ENCODE assay signal across 8 cellular contexts in genomic region chr2:111480633-111481032, GRCh38.
DNase-seq lines count a peak whose midpoint lies in the region; ATAC-seq and TF ChIP-seq lines count a peak whose summit lies in the region.
"Not testable (repeated sequence)": the region's sequence is repeated elsewhere in the genome, so short reads cannot be mapped to it uniquely, and the experiment has no call there.

No MANE protein-coding gene starts in this region.

- H3K4me1 ChIP-seq in left ventricle myocardium inferior = not testable (repeated sequence)

- not testable (repeated sequence) for TF ChIP-seq CTCF in Calu3 (IDR thresholded peaks at IDR 0.05; ENCODE audit: unreplicated experiment); cardiac fibroblast (IDR thresholded peaks at IDR 0.05; ENCODE audit: low read depth, low read length); left ventricle myocardium inferior (IDR thresholded peaks at IDR 0.05; ENCODE audit: borderline replicate concordance)

- peak overlapping the region; percentile 40 for H3K27ac ChIP-seq in left ventricle myocardium inferior (replicated peaks)

- H3K9me3 Mint-ChIP-seq in Calu3 (ENCODE audit: low read depth, unreplicated experiment); T-helper 1 cell treated with Interleukin-12 subunit alpha and Interleukin-12 subunit beta and Interleukin-4 antibody, amounts not matched to agents 30 μg/mL and 1 μg/mL, for 36 hours; activated T-helper 17 cell treated with anti-CD3 and anti-CD28 coated beads, Interleukin-2, amount 50 U/mL, for 72 hours; natural killer cell treated with Interleukin-12 subunit alpha and Interleukin-12 subunit beta and Interleukin-15 and Interleukin-18, amount 100 ng/mL, for 72 hours; stimulated activated naive CD8-positive, alpha-beta T cell treated with anti-CD3 and anti-CD28 coated beads, Interleukin-15, amount 100 ng/mL, for 72 hours: not testable (repeated sequence)

- not testable (repeated sequence) for H3K4me1 Mint-ChIP-seq in Calu3 (ENCODE audit: low read depth, unreplicated experiment); activated T-helper 17 cell treated with anti-CD3 and anti-CD28 coated beads, Interleukin-2, amount 50 U/mL, for 72 hours; natural killer cell treated with Interleukin-12 subunit alpha and Interleukin-12 subunit beta and Interleukin-15 and Interleukin-18, amount 100 ng/mL, for 72 hours (ENCODE audit: low read depth in 2 of 2)
- H3K4me1 Mint-ChIP-seq in T-helper 1 cell treated with Interleukin-12 subunit alpha and Interleukin-12 subunit beta and Interleukin-4 antibody, amounts not matched to agents 30 μg/mL and 1 μg/mL, for 36 hours (ENCODE audit: low read depth) = peaks cover 36% of the 10 kb centered on the region
- peaks cover 18% of the 10 kb centered on the region for H3K4me1 Mint-ChIP-seq in stimulated activated naive CD8-positive, alpha-beta T cell treated with anti-CD3 and anti-CD28 coated beads, Interleukin-15, amount 100 ng/mL, for 72 hours

- H3K36me3 Mint-ChIP-seq in Calu3 (ENCODE audit: insufficient read depth, unreplicated experiment) = peaks cover 39% of the 10 kb centered on the region
- H3K36me3 Mint-ChIP-seq in T-helper 1 cell treated with Interleukin-12 subunit alpha and Interleukin-12 subunit beta and Interleukin-4 antibody, amounts not matched to agents 30 μg/mL and 1 μg/mL, for 36 hours (ENCODE audit: low read depth) = peaks cover 15% of the 10 kb centered on the region
- H3K36me3 Mint-ChIP-seq in activated T-helper 17 cell treated with anti-CD3 and anti-CD28 coated beads, Interleukin-2, amount 50 U/mL, for 72 hours (ENCODE audit: low read depth); natural killer cell treated with Interleukin-12 subunit alpha and Interleukin-12 subunit beta and Interleukin-15 and Interleukin-18, amount 100 ng/mL, for 72 hours: not testable (repeated sequence)

- not testable (repeated sequence) for H3K27me3 ChIP-seq in left ventricle myocardium inferior (ENCODE audit: low read depth)

- CTCF ChIA-PET in Calu3 (lab: Charles Lee) = not testable (repeated sequence)

- H3K4me3 ChIP-seq in cardiac fibroblast (replicated peaks in 1 of 2; ENCODE audit: low read depth in 2 of 2, low read length in 2 of 2); left ventricle myocardium inferior: not testable (repeated sequence)

- not testable (repeated sequence) for BruUV-seq in Calu3 (replicated peaks; lab: Mats Ljungman, UMichigan)

- peak overlapping the region; percentile 52 for H3K27ac Mint-ChIP-seq in Calu3 (ENCODE audit: unreplicated experiment)
- H3K27ac Mint-ChIP-seq in T-helper 1 cell treated with Interleukin-12 subunit alpha and Interleukin-12 subunit beta and Interleukin-4 antibody, amounts not matched to agents 30 μg/mL and 1 μg/mL, for 36 hours = peak overlapping the region; percentile 85
- H3K27ac Mint-ChIP-seq in activated T-helper 17 cell treated with anti-CD3 and anti-CD28 coated beads, Interleukin-2, amount 50 U/mL, for 72 hours = peak overlapping the region; percentile 38
- H3K27ac Mint-ChIP-seq in natural killer cell treated with Interleukin-12 subunit alpha and Interleukin-12 subunit beta and Interleukin-15 and Interleukin-18, amount 100 ng/mL, for 72 hours = peak overlapping the region; percentile 63 to 84
- H3K27ac Mint-ChIP-seq in stimulated activated naive CD8-positive, alpha-beta T cell treated with anti-CD3 and anti-CD28 coated beads, Interleukin-15, amount 100 ng/mL, for 72 hours = peak overlapping the region in 1 of 2 donors; percentile 87

- not testable (repeated sequence) for H3K4me3 Mint-ChIP-seq in Calu3 (ENCODE audit: low read depth, unreplicated experiment)
- peak overlapping the region; percentile 61 for H3K4me3 Mint-ChIP-seq in T-helper 1 cell treated with Interleukin-12 subunit alpha and Interleukin-12 subunit beta and Interleukin-4 antibody, amounts not matched to agents 30 μg/mL and 1 μg/mL, for 36 hours
- peak overlapping the region; percentile 73 for H3K4me3 Mint-ChIP-seq in activated T-helper 17 cell treated with anti-CD3 and anti-CD28 coated beads, Interleukin-2, amount 50 U/mL, for 72 hours
- peak overlapping the region; percentile 62 for H3K4me3 Mint-ChIP-seq in natural killer cell treated with Interleukin-12 subunit alpha and Interleukin-12 subunit beta and Interleukin-15 and Interleukin-18, amount 100 ng/mL, for 72 hours
- peak overlapping the region in 1 of 2 donors; percentile 39 for H3K4me3 Mint-ChIP-seq in stimulated activated naive CD8-positive, alpha-beta T cell treated with anti-CD3 and anti-CD28 coated beads, Interleukin-15, amount 100 ng/mL, for 72 hours

- ATAC-seq in activated T-helper 17 cell treated with anti-CD3 and anti-CD28 coated beads, Interleukin-2, amount 50 U/mL, for 72 hours (replicated peaks) = not testable (repeated sequence)
- peak in 1 of 2 donors; percentile 34 for ATAC-seq in natural killer cell treated with Interleukin-12 subunit alpha and Interleukin-12 subunit beta and Interleukin-15 and Interleukin-18, amount 100 ng/mL, for 72 hours
- ATAC-seq in stimulated activated naive CD8-positive, alpha-beta T cell treated with anti-CD3 and anti-CD28 coated beads, Interleukin-15, amount 100 ng/mL, for 72 hours = peak; percentile 14

- H3K27me3 Mint-ChIP-seq in Calu3 (ENCODE audit: unreplicated experiment); T-helper 1 cell treated with Interleukin-12 subunit alpha and Interleukin-12 subunit beta and Interleukin-4 antibody, amounts not matched to agents 30 μg/mL and 1 μg/mL, for 36 hours (ENCODE audit: low read depth); activated T-helper 17 cell treated with anti-CD3 and anti-CD28 coated beads, Interleukin-2, amount 50 U/mL, for 72 hours; natural killer cell treated with Interleukin-12 subunit alpha and Interleukin-12 subunit beta and Interleukin-15 and Interleukin-18, amount 100 ng/mL, for 72 hours; stimulated activated naive CD8-positive, alpha-beta T cell treated with anti-CD3 and anti-CD28 coated beads, Interleukin-15, amount 100 ng/mL, for 72 hours: not testable (repeated sequence)

- not testable (repeated sequence) for H3K9me3 ChIP-seq in left ventricle myocardium inferior (replicated peaks)

- intact Hi-C loops in Calu3 (cut with micrococcal nuclease; ENCODE audit: unreplicated experiment) = loop anchor here (10.0 kb wide), 1 partner anchor 184 kb away; no protein-coding TSS in a partner anchor
- intact Hi-C loops in left ventricle myocardium inferior (cut with micrococcal nuclease) = not testable (repeated sequence)

- in situ Hi-C loops in KBM-7 (cut with MboI; ENCODE audit: low pct_unique_long_range_greater_than_20kb, low sequenced_read_pairs) = not testable (repeated sequence)

- not testable (repeated sequence) for H3K36me3 ChIP-seq in left ventricle myocardium inferior

- DNase-seq in Calu3; left ventricle myocardium inferior; natural killer cell treated with Interleukin-12 subunit alpha and Interleukin-12 subunit beta and Interleukin-15 and Interleukin-18, amount 100 ng/mL, for 72 hours (ENCODE audit: low spot score); stimulated activated naive CD8-positive, alpha-beta T cell treated with anti-CD3 and anti-CD28 coated beads, Interleukin-15, amount 100 ng/mL, for 72 hours: not testable (repeated sequence)
- DNase-seq in KBM-7 = peak; percentile 45
- DNase-seq in cardiac fibroblast (ENCODE audit: low read depth in 2 of 2) = peak; percentile 23 to 35
